ENCODE assay signal across 9 cellular contexts in the genomic region with DNA sequence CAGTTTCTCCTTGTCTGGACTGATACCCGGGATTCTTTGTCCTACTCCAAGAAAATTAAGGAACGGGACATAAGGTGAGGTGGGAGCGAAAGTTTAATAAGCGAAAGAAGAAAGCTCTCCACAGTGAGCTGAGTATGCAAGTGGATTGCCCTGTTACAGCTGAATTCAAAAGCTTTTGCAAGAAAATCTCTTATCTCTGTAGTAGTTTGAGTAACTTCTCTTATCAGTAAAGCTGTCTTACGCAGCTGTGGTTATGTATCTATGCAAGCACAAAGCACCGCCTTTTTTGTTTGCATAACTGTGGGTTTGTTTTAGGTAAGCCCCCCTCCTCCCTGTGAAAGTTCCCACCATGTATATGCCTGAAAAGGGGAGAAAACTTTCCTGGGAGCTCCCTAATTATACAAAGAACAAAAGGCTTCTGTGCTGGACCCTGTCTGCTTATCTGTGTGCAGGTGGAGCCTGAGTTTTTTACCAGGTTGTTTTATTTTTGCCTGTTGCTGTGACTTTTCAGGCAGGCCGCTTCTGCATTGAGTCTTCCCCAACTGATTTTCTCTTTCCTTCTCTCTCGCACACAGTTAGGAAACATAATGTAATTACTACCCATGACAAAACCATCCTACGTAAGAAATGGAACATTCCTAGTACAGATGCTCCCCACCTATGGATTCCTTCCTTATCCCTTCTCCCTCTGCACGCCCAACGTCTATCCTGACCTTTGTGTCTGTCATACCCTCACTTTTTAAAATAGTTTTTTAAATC. TPM values are rescaled to one million over a fixed set of nuclear protein-coding genes. Genes with fewer than 3 reads are reported as not detected.
DNase-seq lines count a peak whose midpoint lies in the region; ATAC-seq and TF ChIP-seq lines count a peak whose summit lies in the region.
"Had no signal": no experiment of that assay in that cellular context is flagged by ENCODE, and none has a peak within 500 bp of the region (broad histone marks: within the 10 kb centered on the region; RNA-seq: fewer than 3 reads in every experiment).

No MANE protein-coding gene starts in this region.

- no peak for TF ChIP-seq RAD21 in IMR-90 (IDR thresholded peaks at IDR 0.05; ENCODE audit: low read length)

- dilution Hi-C loops in IMR-90 (cut with HindIII; ENCODE audit: low sequenced_read_pairs, unreplicated experiment) = no loop called here

- no peak overlapping the region for H2BK5ac ChIP-seq in IMR-90 (ENCODE audit: low read depth, low read length, poor library complexity, severe bottlenecking)

- H4K5ac ChIP-seq in IMR-90 (ENCODE audit: low read depth, low read length) = no peak overlapping the region

- H3K9me3 ChIP-seq in IMR-90 (ENCODE audit: control insufficient read depth, insufficient read depth, low read length) (no peaks in the 10 kb centered on the region), iPS-15b (ENCODE audit: control insufficient read depth, insufficient read depth, low read length) (peaks cover 4% of the 10 kb centered on the region), smooth muscle cell (replicated peaks; ENCODE audit: low read depth) (no peaks in the 10 kb centered on the region)

- H2BK15ac ChIP-seq in IMR-90 (ENCODE audit: low read depth, low read length) = no peak overlapping the region

- ATAC-seq in IMR-90 (ENCODE audit: low read depth) (no peak), HG02981 (IDR thresholded peaks at IDR 0.05; ENCODE audit: unreplicated experiment) (no peak)
- no peak for ATAC-seq in activated CD8-positive, alpha-beta T cell treated with anti-CD3 and anti-CD28 coated beads, Interleukin-2, amount 10 ng/mL, durations not matched to agents 7 days and 5 days

- H4K20me1 ChIP-seq in IMR-90 (ENCODE audit: insufficient read depth, low read length) = no peaks in the 10 kb centered on the region
- H4K20me1 ChIP-seq in smooth muscle cell (ENCODE audit: low read depth) = no peaks in the 10 kb centered on the region

- peak overlapping the region; percentile 38 for H3K4me3 Mint-ChIP-seq in activated CD8-positive, alpha-beta T cell treated with anti-CD3 and anti-CD28 coated beads, Interleukin-2, amount 10 ng/mL, durations not matched to agents 7 days and 5 days
- H3K4me3 Mint-ChIP-seq: activated B cell treated with CpG ODN at 0.5 μM for 24 hours had no signal

- no peak overlapping the region for H4K91ac ChIP-seq in IMR-90 (ENCODE audit: insufficient read depth, low read depth, low read length)

- H3K4me1 ChIP-seq in IMR-90 (ENCODE audit: control insufficient read depth, insufficient read depth, low read length) = no peaks in the 10 kb centered on the region
- peaks cover 14% of the 10 kb centered on the region for H3K4me1 ChIP-seq in iPS-15b (ENCODE audit: control insufficient read depth, insufficient read depth, low read length)
- peaks cover 20% of the 10 kb centered on the region for H3K4me1 ChIP-seq in smooth muscle cell (ENCODE audit: low read depth)

- H3K23ac ChIP-seq in IMR-90 (ENCODE audit: low read depth, low read length) = no peak overlapping the region

- no peak overlapping the region for H2AK9ac ChIP-seq in IMR-90 (replicated peaks; ENCODE audit: low read depth, low read length, poor library complexity)

- H3F3A ChIP-seq in smooth muscle cell (ENCODE audit: low read depth) = no peaks in the 10 kb centered on the region

- H2BK120ac ChIP-seq in IMR-90 (ENCODE audit: low read depth, low read length) = no peak overlapping the region

- no peak overlapping the region for H3K9ac ChIP-seq in IMR-90 (ENCODE audit: low read depth, low read length)
- peak overlapping the region; percentile 86 for H3K9ac ChIP-seq in iPS-15b (ENCODE audit: low read depth, low read length)
- H3K9ac ChIP-seq in smooth muscle cell (ENCODE audit: low read depth) = no peak overlapping the region

- no peak overlapping the region for H3K14ac ChIP-seq in IMR-90 (replicated peaks; ENCODE audit: low read depth, low read length)

- in situ Hi-C loops in IMR-90 (cut with MboI; ENCODE audit: low sequenced_read_pairs) = loop anchor here (25.0 kb wide), 1 partner anchor 446 kb away; a partner anchor contains a TSS

- no peaks in the 10 kb centered on the region for H3K79me1 ChIP-seq in IMR-90 (ENCODE audit: low read depth in 1 of 2, low read length in 2 of 2)

- no peaks in the 10 kb centered on the region for H3K79me2 ChIP-seq in smooth muscle cell (ENCODE audit: low read depth)

- H3K27me3 ChIP-seq in IMR-90 (ENCODE audit: control insufficient read depth, insufficient read depth, low read length) (peaks cover 39% of the 10 kb centered on the region), iPS-15b (ENCODE audit: control insufficient read depth, insufficient read depth, low read length) (no peaks in the 10 kb centered on the region), smooth muscle cell (ENCODE audit: low read depth) (peaks cover 6% of the 10 kb centered on the region)

- H2AFZ ChIP-seq in IMR-90 (replicated peaks; ENCODE audit: low read length, poor library complexity) = no peak overlapping the region
- no peak overlapping the region for H2AFZ ChIP-seq in smooth muscle cell (ENCODE audit: low read depth)

- intact Hi-C loops in IMR-90 (cut with micrococcal nuclease) = no loop called here
- intact Hi-C loops in posterior vena cava (cut with DNase I) = loop anchor here in 1 of 2 donors (5.0 kb wide), 1 partner anchor 141 kb away; no protein-coding TSS in a partner anchor

- no peaks in the 10 kb centered on the region for H3K9me3 Mint-ChIP-seq in activated CD8-positive, alpha-beta T cell treated with anti-CD3 and anti-CD28 coated beads, Interleukin-2, amount 10 ng/mL, durations not matched to agents 7 days and 5 days (ENCODE audit: insufficient read depth)

- CTCF ChIA-PET in IMR-90 (lab: Yijun Ruan, JAX) = no interaction called here
- CTCF ChIA-PET in activated CD8-positive, alpha-beta T cell treated with anti-CD3 and anti-CD28 coated beads, Interleukin-2, amount 10 ng/mL, durations not matched to agents 7 days and 5 days (lab: Charles Lee) = interaction anchor here (0.7 to 3.9 kb wide), 3 partner anchors 13 to 33 kb away, joined by 3 to 29 read pairs (median 4); no protein-coding TSS in a partner anchor

- H3K36me3 ChIP-seq in IMR-90 (ENCODE audit: control insufficient read depth, insufficient read depth, low read length) = no peaks in the 10 kb centered on the region
- no peaks in the 10 kb centered on the region for H3K36me3 ChIP-seq in iPS-15b (ENCODE audit: control insufficient read depth, insufficient read depth, low read length)
- H3K36me3 ChIP-seq in smooth muscle cell (ENCODE audit: low read depth) = no peaks in the 10 kb centered on the region

- 100% methylated on average over 1 of the region's 11 CpGs; no CpG with 5 or more reads in 1 of the 2 experiments for WGBS in IMR-90 (ENCODE audit: extremely low coverage in 2 of 2, insufficient read length in 1 of 2), 2 experiments
- WGBS in smooth muscle cell (ENCODE audit: low lambda C conversion rate) = 35% methylated on average over 11 of the region's 11 CpGs

- peak overlapping the region; percentile 38; the same call in 1 of the 2 replicates for H3K4me2 ChIP-seq in IMR-90 (ENCODE audit: low read depth, low read length)
- H3K4me2 ChIP-seq in smooth muscle cell = peak overlapping the region; percentile 92

- H3K27ac ChIP-seq in IMR-90 (ENCODE audit: insufficient read depth, low read length) (no peak overlapping the region), smooth muscle cell (ENCODE audit: low read depth) (no peak overlapping the region)

- no peak overlapping the region for H3K4me3 ChIP-seq in IMR-90 (ENCODE audit: insufficient read depth, low read depth, low read length)
- peak overlapping the region; percentile 70 for H3K4me3 ChIP-seq in iPS-15b (ENCODE audit: low read depth, low read length)
- H3K4me3 ChIP-seq in smooth muscle cell = peak overlapping the region; percentile 57

- POLR2A ChIA-PET in IMR-90 (lab: Charles Lee; ENCODE audit: unreplicated experiment) = no interaction called here
- POLR2A ChIA-PET in activated CD8-positive, alpha-beta T cell treated with anti-CD3 and anti-CD28 coated beads, Interleukin-2, amount 10 ng/mL, durations not matched to agents 7 days and 5 days (lab: Charles Lee) = interaction anchor here (0.8 to 0.9 kb wide), 2 partner anchors 45 to 137 kb away, joined by 3 to 4 read pairs; a partner anchor contains a TSS

- TF ChIP-seq CTCF in IMR-90 (conservative IDR thresholded peaks at IDR 0.05; ENCODE audit: low read depth, low read length) (no peak), smooth muscle cell (IDR thresholded peaks at IDR 0.05; ENCODE audit: borderline replicate concordance, insufficient read depth, poor library complexity, severe bottlenecking) (no peak)

- H3K56ac ChIP-seq in IMR-90 (ENCODE audit: extremely low read depth, insufficient read depth, low read length) = no peak overlapping the region

- H3K4me1 Mint-ChIP-seq in activated CD8-positive, alpha-beta T cell treated with anti-CD3 and anti-CD28 coated beads, Interleukin-2, amount 10 ng/mL, durations not matched to agents 7 days and 5 days (ENCODE audit: low read depth) = peaks cover 12% of the 10 kb centered on the region

- H3K9me1 ChIP-seq in IMR-90 (ENCODE audit: insufficient read depth, low read length) = no peaks in the 10 kb centered on the region; the same call in 1 of the 2 replicates

- no peak overlapping the region for H4K8ac ChIP-seq in IMR-90 (ENCODE audit: low read depth in 2 of 2, low read length in 2 of 2)

- H2BK20ac ChIP-seq in IMR-90 (ENCODE audit: low read depth, low read length) = no peak overlapping the region

- H3K36me3 Mint-ChIP-seq in activated CD8-positive, alpha-beta T cell treated with anti-CD3 and anti-CD28 coated beads, Interleukin-2, amount 10 ng/mL, durations not matched to agents 7 days and 5 days (ENCODE audit: low read depth) = peaks cover 2% of the 10 kb centered on the region

- TF ChIP-seq POLR2A in IMR-90 (IDR thresholded peaks at IDR 0.05; ENCODE audit: low read depth, low read length) = no peak

- no peak overlapping the region for H3K4ac ChIP-seq in IMR-90 (ENCODE audit: low read depth, low read length)

- peaks cover 58% of the 10 kb centered on the region for H3K27me3 Mint-ChIP-seq in activated CD8-positive, alpha-beta T cell treated with anti-CD3 and anti-CD28 coated beads, Interleukin-2, amount 10 ng/mL, durations not matched to agents 7 days and 5 days (ENCODE audit: low read depth)

- no peak overlapping the region for H2AK5ac ChIP-seq in IMR-90 (ENCODE audit: low read depth, low read length)

- no TSS peak for BruUV-seq in IMR-90 (replicated peaks; lab: Mats Ljungman, UMichigan)

- H3K18ac ChIP-seq in IMR-90 (ENCODE audit: low read depth, low read length) = no peak overlapping the region

- DNase-seq in IMR-90 = peak; percentile 46
- no peak for DNase-seq in activated CD8-positive, alpha-beta T cell treated with anti-CD3 and anti-CD28 coated beads, Interleukin-2, amount 10 ng/mL, durations not matched to agents 7 days and 5 days
- DNase-seq in smooth muscle cell (lab: John Stamatoyannopoulos, UW; ENCODE audit: unreplicated experiment) = no peak
- no peak for DNase-seq in stimulated activated CD4-positive, alpha-beta T cell treated with anti-CD3 and anti-CD28 coated beads, Interleukin-4, amount 100 ng/mL, for 1 hour
- DNase-seq in posterior vena cava (ENCODE audit: low spot score) = no peak
- DNase-seq: activated B cell treated with CpG ODN at 0.5 μM for 24 hours, NCI-H2081 had no signal

- H3K27ac Mint-ChIP-seq in activated CD8-positive, alpha-beta T cell treated with anti-CD3 and anti-CD28 coated beads, Interleukin-2, amount 10 ng/mL, durations not matched to agents 7 days and 5 days = no peak overlapping the region
- H3K27ac Mint-ChIP-seq: activated B cell treated with CpG ODN at 0.5 μM for 24 hours had no signal

RNA-seq across cellular contexts. Expression of a gene that starts 0.8 kb away (rescaled TPM):
- not detected in 2 replicates for total RNA-seq in IMR-90 (2012; rRNA removed)
- polyA plus RNA-seq in IMR-90 (2012; rRNA removed) = not detected in 2 replicates
- polyA plus RNA-seq in IMR-90 (2012; cell fraction: cytosol; rRNA removed) = not detected in 2 replicates
- not detected in 2 replicates for polyA plus RNA-seq in IMR-90 (2012; cell fraction: nucleus; rRNA removed; ENCODE audit: low replicate concordance)
- under 1 TPM; 0.11 to 0.68 TPM for total RNA-seq in activated CD8-positive, alpha-beta T cell treated with anti-CD3 and anti-CD28 coated beads, Interleukin-2, amount 10 ng/mL, durations not matched to agents 7 days and 5 days
- 0.04 TPM in 1 of 2 replicates, not detected in the other for total RNA-seq in smooth muscle cell
- 0.06 TPM in 1 of 2 replicates, not detected in the other for polyA plus RNA-seq in smooth muscle cell
- 1 to 10 TPM in 1 of 2 donors, under 1 TPM in 1; 0.86 to 3.2 TPM for total RNA-seq in posterior vena cava
- total RNA-seq: activated B cell treated with CpG ODN at 0.5 μM for 24 hours had no signal

RNA-seq across cellular contexts. Expression of a gene that starts 14.1 kb away (rescaled TPM):
- total RNA-seq in IMR-90 (2012; rRNA removed) (not detected in 2 replicates), smooth muscle cell (0.58 TPM in 1 of 2 replicates, not detected in the other), posterior vena cava (1 to 10 TPM in 1 of 2 donors, under 1 TPM in 1; 0.90 to 1.1 TPM)
- polyA plus RNA-seq in IMR-90 (2012; rRNA removed) (not detected in 2 replicates), smooth muscle cell (not detected in 2 replicates)
- not detected in 2 replicates for polyA plus RNA-seq in IMR-90 (2012; cell fraction: cytosol; rRNA removed)
- polyA plus RNA-seq in IMR-90 (2012; cell fraction: nucleus; rRNA removed; ENCODE audit: low replicate concordance) = not detected in 2 replicates
- not detected for total RNA-seq in activated CD8-positive, alpha-beta T cell treated with anti-CD3 and anti-CD28 coated beads, Interleukin-2, amount 10 ng/mL, durations not matched to agents 7 days and 5 days
- total RNA-seq: activated B cell treated with CpG ODN at 0.5 μM for 24 hours had no signal

RNA-seq across cellular contexts. Expression of a gene that starts 44.8 kb away (rescaled TPM):
- total RNA-seq in IMR-90 (2012; rRNA removed) (0.18 TPM in 1 of 2 replicates, not detected in the other), smooth muscle cell (not detected in 2 replicates), posterior vena cava (10 to 100 TPM; 11.5 to 19.3 TPM)
- polyA plus RNA-seq in IMR-90 (2012; rRNA removed) (0.17 and 0.34 TPM in 2 replicates), smooth muscle cell (not detected in 2 replicates)
- polyA plus RNA-seq in IMR-90 (2012; cell fraction: cytosol; rRNA removed) = 1.3 and 1.4 TPM in 2 replicates
- polyA plus RNA-seq in IMR-90 (2012; cell fraction: nucleus; rRNA removed; ENCODE audit: low replicate concordance) = 0.17 and 0.86 TPM in 2 replicates
- 10 to 100 TPM; 97.5 to 99.8 TPM for total RNA-seq in activated CD8-positive, alpha-beta T cell treated with anti-CD3 and anti-CD28 coated beads, Interleukin-2, amount 10 ng/mL, durations not matched to agents 7 days and 5 days

Comparison
In these comparisons a context has a peak if more than half of its experiments do, and no peak if none do; other contexts are left out.
1. RNA of a gene that starts 44.8 kb away (total RNA-seq): 97.5 to 99.8 TPM in activated CD8-positive, alpha-beta T cell treated with anti-CD3 and anti-CD28 coated beads, Interleukin-2, amount 10 ng/mL, durations not matched to agents 7 days and 5 days and 11.5 to 19.3 TPM in posterior vena cava; 0.18 TPM in IMR-90 and not detected in smooth muscle cell; every median in the first group is over 10 times any median in the second.